Comparison of ENCODE assay signal across 8 cellular contexts in the genomic region with DNA sequence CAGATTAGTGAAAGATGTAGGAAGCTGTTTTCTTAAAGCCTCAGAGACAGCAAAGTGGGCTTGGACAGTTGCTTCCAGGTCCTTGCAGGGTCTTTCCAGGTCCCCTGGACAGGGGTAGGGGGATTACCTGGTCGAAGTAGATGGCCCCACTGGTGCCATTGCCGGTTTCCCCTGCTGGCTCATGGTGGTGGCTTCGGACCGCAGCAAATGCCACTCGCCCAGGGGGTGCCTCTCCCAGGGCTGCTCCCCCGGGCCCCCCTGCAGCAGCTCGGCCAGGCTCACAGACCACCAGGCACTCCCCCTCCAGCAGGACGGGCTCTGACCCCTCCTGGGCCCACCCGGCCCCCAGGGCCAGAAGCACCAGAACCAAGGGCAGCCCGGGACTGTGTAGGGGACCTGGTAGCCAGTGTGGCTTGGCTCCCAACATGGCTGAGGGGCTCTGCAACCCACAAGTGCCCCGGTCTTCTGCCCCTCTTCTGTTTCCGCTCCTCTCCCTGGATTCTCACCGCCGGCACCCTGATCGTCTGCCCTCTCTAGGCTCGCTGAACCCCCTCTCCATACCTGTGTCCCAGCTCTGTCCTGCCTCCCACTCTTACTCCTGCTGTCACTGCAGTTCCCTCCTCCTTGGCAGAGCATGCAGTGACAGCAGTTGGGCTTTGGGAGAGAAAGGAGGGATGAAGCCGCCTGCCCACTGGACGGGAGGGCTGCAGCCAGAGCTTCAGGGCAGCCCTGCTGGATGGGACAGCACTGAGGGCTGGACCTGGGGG. TPM values are rescaled to one million over a fixed set of nuclear protein-coding genes. Genes with fewer than 3 reads are reported as not detected.
A peak's percentile ranks its signal among the peaks of the same experiment; 100 is the strongest.
DNase-seq lines count a peak whose midpoint lies in the region; ATAC-seq and TF ChIP-seq lines count a peak whose summit lies in the region.

No MANE protein-coding gene starts in this region.

- H3K4me2 ChIP-seq in OCI-LY1 (ENCODE audit: low read length) (peak overlapping the region; percentile 84), neuronal stem cell (ENCODE audit: insufficient read depth, low read length, poor library complexity, severe bottlenecking) (no peak overlapping the region)

- H2AFZ ChIP-seq in OCI-LY1 (ENCODE audit: low read length) (no peak overlapping the region), neuronal stem cell (ENCODE audit: low read length) (peak overlapping the region; percentile 80)

- no peaks in the 10 kb centered on the region for H3K9me3 ChIP-seq in CD4-positive, alpha-beta T cell (ENCODE audit: control insufficient read depth, low read length)
- H3K9me3 ChIP-seq in OCI-LY1 (ENCODE audit: low read length) (no peaks in the 10 kb centered on the region), neuronal stem cell (replicated peaks in 1 of 2; ENCODE audit: control insufficient read depth in 2 of 2, insufficient read depth in 1 of 2, low read depth in 1 of 2, low read length in 2 of 2) (no peaks in the 10 kb centered on the region)

- H2BK120ac ChIP-seq in neuronal stem cell (ENCODE audit: low read depth, low read length) = no peak overlapping the region

- H3K23ac ChIP-seq in neuronal stem cell (ENCODE audit: low read depth, low read length, poor library complexity) = peak overlapping the region; percentile 60

- peaks cover 18% of the 10 kb centered on the region for H3K36me3 ChIP-seq in OCI-LY1 (ENCODE audit: insufficient read depth, low read length)
- H3K36me3 ChIP-seq in neuronal stem cell (replicated peaks in 1 of 2; ENCODE audit: control insufficient read depth in 2 of 2, insufficient read depth in 2 of 2, low read length in 2 of 2) = peaks cover 9 to 25% of the 10 kb centered on the region in 2 donors

- peaks cover 29% of the 10 kb centered on the region for H3K36me3 Mint-ChIP-seq in CD4-positive, alpha-beta T cell (ENCODE audit: low read depth)

- H4K91ac ChIP-seq in neuronal stem cell (ENCODE audit: low read depth, low read length, poor library complexity) = no peak overlapping the region

- H3K27me3 ChIP-seq in CD4-positive, alpha-beta T cell (ENCODE audit: control insufficient read depth, insufficient read depth, low read length) = no peaks in the 10 kb centered on the region
- no peaks in the 10 kb centered on the region for H3K27me3 ChIP-seq in OCI-LY1 (ENCODE audit: insufficient read depth, low read length)
- H3K27me3 ChIP-seq in neuronal stem cell (ENCODE audit: control insufficient read depth in 3 of 3, insufficient read depth in 3 of 3, low read depth in 1 of 3, low read length in 3 of 3) = peaks cover 0 to 29% (median 3%) of the 10 kb centered on the region in 3 experiments

- H3K79me2 ChIP-seq in OCI-LY1 (ENCODE audit: insufficient read depth, low read length) = no peaks in the 10 kb centered on the region

- H3K9me2 ChIP-seq in OCI-LY1 (ENCODE audit: low read depth, low read length) = no peaks in the 10 kb centered on the region

- H3K18ac ChIP-seq in neuronal stem cell (ENCODE audit: low read length) = peak overlapping the region; percentile 90

- H3K4me1 ChIP-seq in OCI-LY1 (ENCODE audit: insufficient read depth, low read length, severe bottlenecking) = peaks cover 48% of the 10 kb centered on the region
- H3K4me1 ChIP-seq in neuronal stem cell (ENCODE audit: control insufficient read depth in 2 of 2, insufficient read depth in 1 of 2, low read depth in 1 of 2, low read length in 2 of 2) = peaks cover 9% of the 10 kb centered on the region in 2 donors

- H4K8ac ChIP-seq in neuronal stem cell (ENCODE audit: low read depth, low read length) = no peak overlapping the region

- H3K14ac ChIP-seq in neuronal stem cell (ENCODE audit: low read length) = no peak overlapping the region

- no peaks in the 10 kb centered on the region for H3K9me3 Mint-ChIP-seq in CD4-positive, alpha-beta T cell

- H3F3A ChIP-seq in OCI-LY1 (ENCODE audit: insufficient read depth, low read length) = no peaks in the 10 kb centered on the region

- H3K9ac ChIP-seq in OCI-LY1 (ENCODE audit: low read length) (peak overlapping the region; percentile 80), neuronal stem cell (ENCODE audit: low read depth, low read length, poor library complexity) (peak overlapping the region; percentile 53)

- H2BK5ac ChIP-seq in neuronal stem cell (ENCODE audit: low read length) = no peak overlapping the region

- H2BK15ac ChIP-seq in neuronal stem cell (ENCODE audit: low read length) = peak overlapping the region; percentile 17

- H2AK5ac ChIP-seq in neuronal stem cell (ENCODE audit: low read depth, low read length) = peak overlapping the region; percentile 64

- H3K79me1 ChIP-seq in neuronal stem cell (ENCODE audit: low read depth, low read length) = peaks cover 11% of the 10 kb centered on the region

- intact Hi-C loops in CD4-positive, alpha-beta T cell (cut with DNase I, micrococcal nuclease) = loop anchor here in 1 of 2 experiments (1.0 kb wide), 1 partner anchor 13 kb away; a partner anchor contains a TSS

- peak overlapping the region; percentile 67 for H2BK12ac ChIP-seq in neuronal stem cell (ENCODE audit: low read length)

- H3K4me3 ChIP-seq in OCI-LY1 (ENCODE audit: low read depth, low read length, poor library complexity, severe bottlenecking) (peak overlapping the region; percentile 76), neuronal stem cell (ENCODE audit: low read length in 2 of 2) (peak overlapping the region in 1 of 2 donors; percentile 71)

- H3K4ac ChIP-seq in neuronal stem cell (ENCODE audit: low read length) = peak overlapping the region; percentile 60

- no peaks in the 10 kb centered on the region for H3K27me3 Mint-ChIP-seq in CD4-positive, alpha-beta T cell

- DNase-seq in CD4-positive, alpha-beta T cell = no peak
- peak; percentile 42 for DNase-seq in ecto neural progenitor cell (ENCODE audit: low spot score)
- DNase-seq in neuronal stem cell (ENCODE audit: low spot score) = no peak
- no peak for DNase-seq in dedifferentiated amniotic fluid mesenchymal stem cell (ENCODE audit: extremely low spot score)

- H3K27ac ChIP-seq in CD4-positive, alpha-beta T cell (ENCODE audit: low read depth, low read length) = peak overlapping the region; percentile 92
- peak overlapping the region; percentile 68 for H3K27ac ChIP-seq in OCI-LY1 (ENCODE audit: low read depth, low read length, poor library complexity, severe bottlenecking)
- H3K27ac ChIP-seq in neuronal stem cell (replicated peaks; ENCODE audit: low read length) = no peak overlapping the region

- WGBS in neuronal stem cell (ENCODE audit: extremely low coverage in 2 of 2, insufficient read length in 2 of 2, insufficient replicate concordance in 1 of 2), 2 donors = no CpG with 5 or more reads among the region's 18 CpGs

- peak overlapping the region; percentile 97 for H3K27ac Mint-ChIP-seq in CD4-positive, alpha-beta T cell

- peak overlapping the region; percentile 94 for H3K4me3 Mint-ChIP-seq in CD4-positive, alpha-beta T cell

- CTCF ChIA-PET in CD4-positive, alpha-beta T cell (lab: Charles Lee) = no interaction called here

- H4K20me1 ChIP-seq in OCI-LY1 (ENCODE audit: insufficient read depth, low read length) = no peaks in the 10 kb centered on the region

- TF ChIP-seq CTCF in CD4-positive, alpha-beta T cell (IDR thresholded peaks at IDR 0.05) = no peak
- no peak for TF ChIP-seq CTCF in OCI-LY1 (IDR thresholded peaks at IDR 0.05; ENCODE audit: low read length)

- no peak for ATAC-seq in CD4-positive, alpha-beta T cell (ENCODE audit: poor library complexity)
- ATAC-seq in HG03025 (IDR thresholded peaks at IDR 0.05; ENCODE audit: low FRiP score, unreplicated experiment) (no peak), HG03135 (IDR thresholded peaks at IDR 0.05; ENCODE audit: unreplicated experiment) (no peak), GM18907 (IDR thresholded peaks at IDR 0.05; ENCODE audit: unreplicated experiment) (no peak)

- peaks cover 53% of the 10 kb centered on the region for H3K4me1 Mint-ChIP-seq in CD4-positive, alpha-beta T cell (ENCODE audit: low read depth)

- POLR2A ChIA-PET in CD4-positive, alpha-beta T cell (lab: Charles Lee) = interaction anchor here (0.6 to 10.8 kb wide), 8 partner anchors 10 to 186 kb away, joined by 3 to 270 read pairs (median 20); a partner anchor contains a TSS

RNA-seq across cellular contexts. Expression of a gene that starts 0.7 kb away (rescaled TPM):
- 1 to 10 TPM; 1.6 to 1.7 TPM for total RNA-seq in CD4-positive, alpha-beta T cell
- 0.59 TPM for polyA plus RNA-seq in neuronal stem cell (2013, experiment 1 of 2)
- polyA plus RNA-seq in neuronal stem cell (2013, experiment 2 of 2) = 0.32 TPM

RNA-seq across cellular contexts. Expression of a gene that starts 0.9 kb away (rescaled TPM):
- 100 to 1,000 TPM; 170 to 173 TPM for total RNA-seq in CD4-positive, alpha-beta T cell
- polyA plus RNA-seq in neuronal stem cell (2013, experiment 1 of 2) = 18.3 TPM
- 18.2 TPM for polyA plus RNA-seq in neuronal stem cell (2013, experiment 2 of 2)

RNA-seq across cellular contexts. Expression of a gene that starts 13.8 kb away (rescaled TPM):
- total RNA-seq in CD4-positive, alpha-beta T cell = 10 to 100 TPM; 71.7 to 74.7 TPM
- polyA plus RNA-seq in neuronal stem cell (2013, experiment 1 of 2) = 56.9 TPM
- 53.2 TPM for polyA plus RNA-seq in neuronal stem cell (2013, experiment 2 of 2)

RNA-seq across cellular contexts. Expression of a gene that starts 30.0 kb away (rescaled TPM):
- total RNA-seq in CD4-positive, alpha-beta T cell = under 1 TPM; 0.08 to 0.25 TPM
- 16.1 TPM for polyA plus RNA-seq in neuronal stem cell (2013, experiment 1 of 2)
- 16.0 TPM for polyA plus RNA-seq in neuronal stem cell (2013, experiment 2 of 2)
